1 cellular context compared by ENCODE assay signal in genomic region chr12:96143392-96143791, GRCh38.
TF ChIP-seq lines count a peak whose summit lies in the region.

No MANE protein-coding gene starts in this region.

TF ChIP-seq in GM12878, 131 proteins besides CTCF, POLR2A, EP300 and RAD21 (continued from another document):
- TF ChIP-seq PRDM15 (CRISPR knock-in tag; IDR thresholded peaks at IDR 0.05) (no peak), CREM (IDR thresholded peaks at IDR 0.05; ENCODE audit: low read depth) (no peak), ZNF384 (IDR thresholded peaks at IDR 0.05; ENCODE audit: borderline replicate concordance, low read depth, low read length) (no peak), NRF1 (conservative IDR thresholded peaks at IDR 0.05; ENCODE audit: low read depth, low read length) (no peak)
